ENCODE assay signal across 16 cellular contexts in genomic region chr4:25658357-25658771, GRCh38. TPM values are rescaled to one million over a fixed set of nuclear protein-coding genes. Genes with fewer than 3 reads are reported as not detected.
A peak's percentile ranks its signal among the peaks of the same experiment; 100 is the strongest.
DNase-seq lines count a peak whose midpoint lies in the region; ATAC-seq and TF ChIP-seq lines count a peak whose summit lies in the region.
"Had no signal": no experiment of that assay in that cellular context is flagged by ENCODE, and none has a peak within 500 bp of the region (broad histone marks: within the 10 kb centered on the region; RNA-seq: fewer than 3 reads in every experiment).

No MANE protein-coding gene starts in this region.

- H3K4me3 ChIP-seq in left lung: peak overlapping the region; percentile 29 to 35
- H3K4me3 ChIP-seq in upper lobe of right lung: peak overlapping the region; percentile 52
- H3K4me3 ChIP-seq in vagina: no peak overlapping the region
- H3K4me3 ChIP-seq: GM23248 had no signal

- no peak for TF ChIP-seq POLR2A in vagina (IDR thresholded peaks at IDR 0.05)

- TF ChIP-seq CTCF in left lung (IDR thresholded peaks at IDR 0.05) (no peak), upper lobe of right lung (IDR thresholded peaks at IDR 0.05) (no peak), vagina (IDR thresholded peaks at IDR 0.05) (no peak)

- no peak for ATAC-seq in Right ventricle myocardium superior (ENCODE audit: poor library complexity)
- peak; percentile 2 for ATAC-seq in left lung
- peak; percentile 8 for ATAC-seq in upper lobe of right lung
- ATAC-seq: CD8-positive, alpha-beta T cell had no signal

- intact Hi-C loops in cardiac septum (cut with DNase I) (no loop called here), Right ventricle myocardium superior (cut with DNase I) (no loop called here), left lung (cut with DNase I) (no loop called here), upper lobe of right lung (cut with DNase I) (no loop called here), vagina (cut with DNase I) (no loop called here)

- H3K4me1 ChIP-seq in left lung (no peaks in the 10 kb centered on the region), upper lobe of right lung (peaks cover 3% of the 10 kb centered on the region), vagina (no peaks in the 10 kb centered on the region)

- H3K27ac ChIP-seq in left lung: peak overlapping the region; percentile 84 to 94
- H3K27ac ChIP-seq in upper lobe of right lung: peak overlapping the region; percentile 89
- no peak overlapping the region for H3K27ac ChIP-seq in vagina
- H3K27ac ChIP-seq: 22Rv1, GM23248, HL-60 had no signal

- no peaks in the 10 kb centered on the region for H3K9me3 ChIP-seq in left lung
- H3K9me3 ChIP-seq in upper lobe of right lung: no peaks in the 10 kb centered on the region
- H3K9me3 ChIP-seq in vagina: no peaks in the 10 kb centered on the region

- H3K27me3 ChIP-seq in left lung: peaks cover 25 to 44% of the 10 kb centered on the region in 2 donors
- peaks cover 26% of the 10 kb centered on the region for H3K27me3 ChIP-seq in upper lobe of right lung
- H3K27me3 ChIP-seq in vagina: no peaks in the 10 kb centered on the region

- H3K36me3 ChIP-seq in left lung: no peaks in the 10 kb centered on the region
- no peaks in the 10 kb centered on the region for H3K36me3 ChIP-seq in upper lobe of right lung
- H3K36me3 ChIP-seq in vagina: no peaks in the 10 kb centered on the region

- peak; percentile 62 for DNase-seq in cardiac septum (ENCODE audit: low spot score)
- DNase-seq in Right ventricle myocardium superior: no peak
- DNase-seq in left lung: peak in 1 of 2 donors; percentile 37
- DNase-seq in renal cortical epithelial cell (ENCODE audit: low read depth): peak; percentile 55
- DNase-seq in upper lobe of right lung: peak; percentile 56
- DNase-seq in vagina (ENCODE audit: extremely low spot score in 2 of 2): no peak
- no peak for DNase-seq in NCI-H524 treated with DMSO at 0.1 percent for 48 hours (lab: John Stamatoyannopoulos, UW)
- DNase-seq in DMS153 (lab: John Stamatoyannopoulos, UW): no peak
- DNase-seq: CD8-positive, alpha-beta T cell; COR-L47; DND-41; GDM1; GM23248; H7 had no signal

RNA-seq across cellular contexts. Expression of gene SLC34A2, which starts 2.7 kb away (rescaled TPM):
- total RNA-seq in cardiac septum (0.19 TPM), Right ventricle myocardium superior (0.11 TPM), left lung (1,000 to 10,000 TPM; 2,023 to 3,249 TPM), renal cortical epithelial cell (12.7 and 102 TPM in 2 replicates), upper lobe of right lung (2,903 TPM), vagina (not detected)
- total RNA-seq: CD8-positive, alpha-beta T cell; GM23248 had no signal

Comparison
In these comparisons a context has a peak if more than half of its experiments do, and no peak if none do; other contexts are left out.
1. DNase-seq: peak in cardiac septum (single experiment), renal cortical epithelial cell (single experiment) and upper lobe of right lung (single experiment); none in Right ventricle myocardium superior (single experiment), vagina (0 of 2), NCI-H524 treated with DMSO at 0.1 percent for 48 hours (single experiment) and DMS153 (single experiment).
2. H3K4me3 ChIP-seq: peak in left lung (2 of 2) and upper lobe of right lung (single experiment); none in vagina (0 of 2).
3. RNA of gene SLC34A2, which starts 2.7 kb away (total RNA-seq): 2,023 to 3,249 TPM in left lung, 2,903 TPM in upper lobe of right lung (single experiment) and 12.7 to 102 TPM in renal cortical epithelial cell; 0.19 TPM in cardiac septum (single experiment), 0.11 TPM in Right ventricle myocardium superior (single experiment) and not detected in vagina (single experiment); every median in the first group is over 10 times any median in the second.